In genomic region chr15:51936119-51936478, GRCh38 we compare ENCODE assay signal across 1 cellular context.
A peak's percentile ranks its signal among the peaks of the same experiment; 100 is the strongest.
TF ChIP-seq lines count a peak whose summit lies in the region.

No MANE protein-coding gene starts in this region.

TF ChIP-seq in K562, 482 proteins besides CTCF, POLR2A, EP300 and RAD21 (continued from another document):
- TF ChIP-seq ZBTB40 (IDR thresholded peaks at IDR 0.05) (peak; percentile 57), ZBTB40 (CRISPR knock-in tag; IDR thresholded peaks at IDR 0.05) (no peak), ZNF407 (IDR thresholded peaks at IDR 0.05; ENCODE audit: low read depth) (no peak), NBN (IDR thresholded peaks at IDR 0.05; ENCODE audit: low read depth) (no peak), ELK3 (CRISPR knock-in tag; IDR thresholded peaks at IDR 0.05) (no peak)
